ENCODE assay signal across 8 cellular contexts in genomic region chr17:32486701-32487459, GRCh38. TPM values are rescaled to one million over a fixed set of nuclear protein-coding genes. Genes with fewer than 3 reads are reported as not detected.
DNase-seq lines count a peak whose midpoint lies in the region; ATAC-seq, FAIRE-seq and TF ChIP-seq lines count a peak whose summit lies in the region.

Gene CDK5R1, plus strand, starts transcription at chr17:32486993. Its CDS starts 628 bp downstream, at chr17:32487621.

- H2AK5ac ChIP-seq in H1 (ENCODE audit: low read depth, low read length), result no peak within 1 kb of the TSS

- H3K36me3 Mint-ChIP-seq in activated CD8-positive, alpha-beta T cell treated with anti-CD3 and anti-CD28 coated beads, Interleukin-2, amount 10 ng/mL, durations not matched to agents 7 days and 5 days (ENCODE audit: low read depth), result peaks cover 33% of the 10 kb centered on the region

- WGBS in H1 (ENCODE audit: extremely low coverage in 1 of 2, insufficient coverage in 1 of 2, insufficient read length in 1 of 2, insufficient replicate concordance in 2 of 2, low coverage in 1 of 2, low lambda C conversion rate in 2 of 2, missing lambda C conversion rate in 1 of 2), 2 experiments, result 2% methylated on average over 18 of the region's 135 CpGs; no CpG with 5 or more reads in 1 of the 2 experiments

- TF ChIP-seq EP300 in H1 (IDR thresholded peaks at IDR 0.05; ENCODE audit: borderline replicate concordance in 1 of 2, low read depth in 2 of 2, low read length in 2 of 2), result no peak

- H4K20me1 ChIP-seq in H1 (replicated peaks in 1 of 2; ENCODE audit: control insufficient read depth in 1 of 2, insufficient read depth in 2 of 2, low read length in 2 of 2), result peaks cover 3 to 16% of the 10 kb centered on the region in 2 experiments

- H3K4me2 ChIP-seq in H1 (ENCODE audit: insufficient read depth in 1 of 2, low read depth in 2 of 2, low read length in 2 of 2), result peak within 1 kb of the TSS; percentile 91 to 93

- H3K18ac ChIP-seq in H1 (ENCODE audit: extremely low read depth, low read length), result peak within 1 kb of the TSS; percentile 85

- no peak within 1 kb of the TSS for H3K56ac ChIP-seq in H1 (replicated peaks; ENCODE audit: insufficient read length, low read depth, low read length)

- peaks cover 12% of the 10 kb centered on the region for H3K79me1 ChIP-seq in H1 (ENCODE audit: low read depth, low read length)

- H3K79me2 ChIP-seq in H1 (ENCODE audit: control insufficient read depth in 1 of 2, insufficient read depth in 2 of 2, low read length in 2 of 2), result peaks cover 0 to 27% of the 10 kb centered on the region in 2 experiments; a peak in 2 of 4 replicates

- no peak within 1 kb of the TSS for H2BK20ac ChIP-seq in H1 (ENCODE audit: low read length)

- peak within 1 kb of the TSS; percentile 52 to 86 (median 67); a peak in 6 of 7 replicates for H3K9ac ChIP-seq in H1 (replicated peaks in 1 of 4; ENCODE audit: extremely low read depth in 1 of 4, low read depth in 3 of 4, low read length in 3 of 4)

- H3K14ac ChIP-seq in H1 (ENCODE audit: insufficient read length), result no peak within 1 kb of the TSS

- H3K27ac ChIP-seq in 22Rv1 (peak within 1 kb of the TSS; percentile 88), H1 (ENCODE audit: low read depth, low read length) (peak within 1 kb of the TSS; percentile 48; the same call in 1 of the 2 replicates)

- H3K4ac ChIP-seq in H1 (replicated peaks; ENCODE audit: insufficient read length, low read depth, low read length), result peak within 1 kb of the TSS; percentile 13

- H3K23ac ChIP-seq in H1 (ENCODE audit: insufficient read length), result peak within 1 kb of the TSS; percentile 18

- POLR2A ChIA-PET in activated CD8-positive, alpha-beta T cell treated with anti-CD3 and anti-CD28 coated beads, Interleukin-2, amount 10 ng/mL, durations not matched to agents 7 days and 5 days (lab: Charles Lee), result interaction anchor here (0.6 to 2.2 kb wide), 8 partner anchors 8 to 42 kb away, joined by 3 to 12 read pairs (median 4); partner anchors contain the start of gene PSMD11
- POLR2A ChIA-PET in H1 (lab: Charles Lee; ENCODE audit: partially characterized antibody), result interaction anchor here (0.8 to 5.4 kb wide), 12 partner anchors 8 to 136 kb away, joined by 3 to 35 read pairs (median 5); partner anchors contain the start of gene PSMD11

- peaks cover 45% of the 10 kb centered on the region for H3K4me1 Mint-ChIP-seq in activated CD8-positive, alpha-beta T cell treated with anti-CD3 and anti-CD28 coated beads, Interleukin-2, amount 10 ng/mL, durations not matched to agents 7 days and 5 days (ENCODE audit: low read depth)

- H3K4me3 Mint-ChIP-seq in activated CD8-positive, alpha-beta T cell treated with anti-CD3 and anti-CD28 coated beads, Interleukin-2, amount 10 ng/mL, durations not matched to agents 7 days and 5 days, result peak within 1 kb of the TSS; percentile 80

- no peaks in the 10 kb centered on the region for H3K9me3 ChIP-seq in H1 (ENCODE audit: insufficient read depth in 2 of 2, low read depth in 1 of 2, low read length in 1 of 2)

- ATAC-seq in GM18505 (IDR thresholded peaks at IDR 0.05; ENCODE audit: unreplicated experiment) (peak; percentile 54), HG03045 (IDR thresholded peaks at IDR 0.05; ENCODE audit: unreplicated experiment) (peak; percentile 47)
- peak; percentile 67 for ATAC-seq in activated CD8-positive, alpha-beta T cell treated with anti-CD3 and anti-CD28 coated beads, Interleukin-2, amount 10 ng/mL, durations not matched to agents 7 days and 5 days

- H3K36me3 ChIP-seq in H1 (ENCODE audit: control insufficient read depth in 2 of 4, insufficient read depth in 4 of 4, low read length in 3 of 4), result peaks cover 2 to 14% (median 4%) of the 10 kb centered on the region in 4 experiments; a peak in 5 of 8 replicates

- peaks cover 10 to 45% (median 25%) of the 10 kb centered on the region in 4 experiments for H3K4me1 ChIP-seq in H1 (replicated peaks in 1 of 4; ENCODE audit: control insufficient read depth in 3 of 4, insufficient read depth in 4 of 4, low read length in 3 of 4)

- no peaks in the 10 kb centered on the region for H3K27me3 Mint-ChIP-seq in activated CD8-positive, alpha-beta T cell treated with anti-CD3 and anti-CD28 coated beads, Interleukin-2, amount 10 ng/mL, durations not matched to agents 7 days and 5 days (ENCODE audit: low read depth)

- H3K4me3 ChIP-seq in H1 (ENCODE audit: extremely low read depth in 1 of 4, insufficient read depth in 2 of 4, low read depth in 3 of 4, low read length in 4 of 4), result peak within 1 kb of the TSS; percentile 51 to 74 (median 62)

- peak within 1 kb of the TSS; percentile 57; the same call in 1 of the 2 replicates for H4K8ac ChIP-seq in H1 (ENCODE audit: extremely low read depth, insufficient read depth, low read length)

- H2BK12ac ChIP-seq in H1 (ENCODE audit: low read depth, low read length), result peak within 1 kb of the TSS; percentile 6; the same call in 1 of the 2 replicates

- no peak for TF ChIP-seq RAD21 in H1 (IDR thresholded peaks at IDR 0.05 in 1 of 2, conservative IDR thresholded peaks at IDR 0.05 in 1 of 2; ENCODE audit: low read depth in 2 of 2, low read length in 2 of 2)

- no peak within 1 kb of the TSS for H2BK120ac ChIP-seq in H1 (replicated peaks; ENCODE audit: low read depth, low read length)

- CTCF ChIA-PET in activated CD8-positive, alpha-beta T cell treated with anti-CD3 and anti-CD28 coated beads, Interleukin-2, amount 10 ng/mL, durations not matched to agents 7 days and 5 days (lab: Charles Lee), result interaction anchor here (0.8 to 9.1 kb wide), 12 partner anchors 11 to 172 kb away, joined by 3 to 87 read pairs (median 4); partner anchors contain the start of gene PSMD11
- CTCF ChIA-PET in H1 (lab: Charles Lee; ENCODE audit: partially characterized antibody), result interaction anchor here (1.5 to 9.6 kb wide), 5 partner anchors 9 to 262 kb away, joined by 3 to 71 read pairs (median 7); no protein-coding TSS in a partner anchor

- H4K5ac ChIP-seq in H1 (ENCODE audit: insufficient read length, low read depth, low read length), result peak within 1 kb of the TSS; percentile 61

- peak within 1 kb of the TSS; percentile 1; the same call in 1 of the 2 replicates for H2AFZ ChIP-seq in H1 (ENCODE audit: low read length)

- DNase-seq in NCI-H510A treated with DMSO at 0.1 percent for 48 hours (lab: John Stamatoyannopoulos, UW) (peak; percentile 70), H1 (ENCODE audit: low read depth in 1 of 2, low spot score in 2 of 2) (peak in 1 of 2 experiments; percentile 87), mesenteric fat pad (ENCODE audit: low spot score) (peak; percentile 89)
- peak; percentile 77 for DNase-seq in activated CD8-positive, alpha-beta T cell treated with anti-CD3 and anti-CD28 coated beads, Interleukin-2, amount 10 ng/mL, durations not matched to agents 7 days and 5 days
- peak; percentile 22 to 48 for DNase-seq in stimulated activated CD8-positive, alpha-beta memory T cell treated with anti-CD3 and anti-CD28 coated beads, Interleukin-2, amount 100 ng/mL, for 1 hour (ENCODE audit: low read depth in 2 of 2)

- no peak for FAIRE-seq in H1 (lab: Jason Lieb, UNC)

- TF ChIP-seq POLR2A in GM18505 (IDR thresholded peaks at IDR 0.05; ENCODE audit: borderline replicate concordance, extremely low read depth, insufficient read depth, insufficient read length) (peak; percentile 42), H1 (IDR thresholded peaks at IDR 0.05; ENCODE audit: control extremely low read depth in 1 of 2, low read depth in 2 of 2, low read length in 2 of 2) (0 out of 3 replicates have a peak, but pooled peaks of 1 of the 2 experiments have one; percentile 31)

- H4K91ac ChIP-seq in H1 (replicated peaks; ENCODE audit: insufficient read length, low read length), result peak within 1 kb of the TSS; percentile 81

- H2BK15ac ChIP-seq in H1 (ENCODE audit: low read length), result no peak within 1 kb of the TSS

- H3K9me3 Mint-ChIP-seq in activated CD8-positive, alpha-beta T cell treated with anti-CD3 and anti-CD28 coated beads, Interleukin-2, amount 10 ng/mL, durations not matched to agents 7 days and 5 days (ENCODE audit: insufficient read depth), result no peaks in the 10 kb centered on the region

- H2BK5ac ChIP-seq in H1 (ENCODE audit: low read depth, low read length), result peak within 1 kb of the TSS; percentile 15; the same call in 1 of the 2 replicates

- TF ChIP-seq CTCF in 22Rv1 (IDR thresholded peaks at IDR 0.05), result no peak
- no peak for TF ChIP-seq CTCF in H1 (IDR thresholded peaks at IDR 0.05; ENCODE audit: control extremely low read depth in 1 of 3, insufficient read depth in 1 of 3, low read depth in 1 of 3, low read length in 3 of 3)

- peak within 1 kb of the TSS; percentile 49 for H3K27ac Mint-ChIP-seq in activated CD8-positive, alpha-beta T cell treated with anti-CD3 and anti-CD28 coated beads, Interleukin-2, amount 10 ng/mL, durations not matched to agents 7 days and 5 days

- no peaks in the 10 kb centered on the region; a peak in 2 of 7 replicates for H3K27me3 ChIP-seq in H1 (replicated peaks in 1 of 4; ENCODE audit: control insufficient read depth in 3 of 4, extremely low read depth in 1 of 4, insufficient read depth in 3 of 4, low read length in 3 of 4)

- peaks cover 8% of the 10 kb centered on the region for H3K23me2 ChIP-seq in H1 (ENCODE audit: low read depth, low read length)

TF ChIP-seq in H1, 55 proteins besides CTCF, POLR2A, EP300 and RAD21 (continues in another document):
- TF ChIP-seq POU5F1 (IDR thresholded peaks at IDR 0.05; ENCODE audit: low read depth, low read length), result no peak
- TF ChIP-seq CHD1 (IDR thresholded peaks at IDR 0.05; ENCODE audit: low read depth, low read length), result no peak
- TF ChIP-seq TAF1 (IDR thresholded peaks at IDR 0.05; ENCODE audit: low read depth, low read length), result 0 out of 2 replicates have a peak, but pooled peaks have one; percentile 8
- TF ChIP-seq GTF2F1 (IDR thresholded peaks at IDR 0.05; ENCODE audit: borderline replicate concordance, low read depth, low read length), result no peak
- TF ChIP-seq CTBP2 (IDR thresholded peaks at IDR 0.05; ENCODE audit: borderline replicate concordance, insufficient read depth, insufficient read length, low read length), result no peak
- no peak for TF ChIP-seq SP2 (IDR thresholded peaks at IDR 0.05; ENCODE audit: low read length)
- peak; percentile 34 for TF ChIP-seq KDM4A (IDR thresholded peaks at IDR 0.05; ENCODE audit: low read depth, low read length, severe bottlenecking)
- peak; percentile 13 for TF ChIP-seq TAF7 (optimal IDR thresholded peaks at IDR 0.05; ENCODE audit: borderline replicate concordance, low read depth, low read length)

RNA-seq across cellular contexts. Expression of gene CDK5R1, which starts in this region (rescaled TPM):
- 1 to 10 TPM; 5.8 to 6.5 TPM for total RNA-seq in activated CD8-positive, alpha-beta T cell treated with anti-CD3 and anti-CD28 coated beads, Interleukin-2, amount 10 ng/mL, durations not matched to agents 7 days and 5 days
- total RNA-seq in H1 (2021; fragmentation: NEBNext Ultra II Directional; extraction: Animal tissue kit (Norgen Biotek cat#: 25700)), result 9.9 and 10.7 TPM in 2 replicates
- 2.7 and 4.3 TPM in 2 replicates for polyA plus RNA-seq in H1 (2011; rRNA removed)
- polyA plus RNA-seq in H1 (2011; cell fraction: cytosol; rRNA removed), result 3.6 TPM
- 4.5 TPM for polyA plus RNA-seq in H1 (2011; cell fraction: nucleus; rRNA removed)
- 5.2 to 6.6 TPM (median 6.3 TPM) in 4 replicates for polyA plus RNA-seq in H1 (2012, experiment 1 of 2)
- 4.9 TPM for polyA plus RNA-seq in H1 (2012, experiment 2 of 2)
- 4.8 TPM for polyA plus RNA-seq in H1 (2013, experiment 1 of 2)
- polyA plus RNA-seq in H1 (2013, experiment 2 of 2), result 4.8 TPM
- 2.8 and 4.6 TPM in 2 replicates for polyA minus RNA-seq in H1 (2011; rRNA and poly(A)+ RNA removed)
- 6.5 TPM for polyA minus RNA-seq in H1 (2011; cell fraction: cytosol; rRNA and poly(A)+ RNA removed)
- 4.7 TPM for polyA minus RNA-seq in H1 (2011; cell fraction: nucleus; rRNA and poly(A)+ RNA removed)
- 1.8 TPM for total RNA-seq in mesenteric fat pad
